Comparison of ENCODE assay signal across 8 cellular contexts in genomic region chr5:173035904-173036707, GRCh38. TPM values are rescaled to one million over a fixed set of nuclear protein-coding genes. Genes with fewer than 3 reads are reported as not detected.
DNase-seq lines count a peak whose midpoint lies in the region; ATAC-seq and TF ChIP-seq lines count a peak whose summit lies in the region.

No MANE protein-coding gene starts in this region.

- ATAC-seq in GM19043 (IDR thresholded peaks at IDR 0.05; ENCODE audit: low read depth, unreplicated experiment) = peak; percentile 60
- ATAC-seq in HG03103 (IDR thresholded peaks at IDR 0.05; ENCODE audit: low read depth, unreplicated experiment) = peak; percentile 30

- H3K27me3 Mint-ChIP-seq in glutamatergic neuron (ENCODE audit: unreplicated experiment) = no peaks in the 10 kb centered on the region
- no peaks in the 10 kb centered on the region for H3K27me3 Mint-ChIP-seq in Caco-2 (ENCODE audit: insufficient read depth, unreplicated experiment)

- peak overlapping the region; percentile 42 for H3K27ac ChIP-seq in AG04450 (ENCODE audit: low read depth, low read length)
- H3K27ac ChIP-seq in ascending aorta = peak overlapping the region; percentile 88 to 93

- H3K9me3 ChIP-seq in AG04450 (ENCODE audit: control insufficient read depth, insufficient read depth, low read length) (peaks cover 7% of the 10 kb centered on the region), ascending aorta (no peaks in the 10 kb centered on the region), Caco-2 (peaks cover 21% of the 10 kb centered on the region)

- TF ChIP-seq CTCF in AG04450 (IDR thresholded peaks at IDR 0.05; ENCODE audit: low read depth, low read length) (no peak), ascending aorta (IDR thresholded peaks at IDR 0.05) (no peak), glutamatergic neuron (IDR thresholded peaks at IDR 0.05; ENCODE audit: partially characterized antibody, unreplicated experiment) (no peak), Caco-2 (IDR thresholded peaks at IDR 0.05; ENCODE audit: insufficient read depth in 1 of 2, low read depth in 1 of 2, low read length in 1 of 2, severe bottlenecking in 1 of 2, unreplicated experiment in 1 of 2) (no peak)

- H3K36me3 Mint-ChIP-seq in glutamatergic neuron (ENCODE audit: unreplicated experiment) (no peaks in the 10 kb centered on the region), Caco-2 (ENCODE audit: insufficient read depth, unreplicated experiment) (peaks cover 60% of the 10 kb centered on the region)

- no peaks in the 10 kb centered on the region for H3K27me3 ChIP-seq in AG04450 (ENCODE audit: control insufficient read depth, insufficient read depth, low read length)
- no peaks in the 10 kb centered on the region for H3K27me3 ChIP-seq in ascending aorta
- H3K27me3 ChIP-seq in Caco-2 (replicated peaks; ENCODE audit: control insufficient read depth, insufficient read depth, low read length) = no peaks in the 10 kb centered on the region

- H3K9me3 Mint-ChIP-seq in glutamatergic neuron (ENCODE audit: unreplicated experiment) (peaks cover 3% of the 10 kb centered on the region), Caco-2 (ENCODE audit: unreplicated experiment) (peaks cover 7% of the 10 kb centered on the region)

- H3K4me3 Mint-ChIP-seq in glutamatergic neuron (ENCODE audit: unreplicated experiment) = no peak overlapping the region
- no peak overlapping the region for H3K4me3 Mint-ChIP-seq in Caco-2 (ENCODE audit: unreplicated experiment)

- no peak overlapping the region for H3K27ac Mint-ChIP-seq in glutamatergic neuron (ENCODE audit: unreplicated experiment)
- no peak overlapping the region for H3K27ac Mint-ChIP-seq in Caco-2 (ENCODE audit: unreplicated experiment)

- no peak overlapping the region for H3K4me3 ChIP-seq in AG04450 (ENCODE audit: low read depth, low read length)
- H3K4me3 ChIP-seq in ascending aorta = peak overlapping the region in 1 of 2 donors; percentile 53
- H3K4me3 ChIP-seq in Caco-2 (ENCODE audit: low read depth, low read length) = no peak overlapping the region

- intact Hi-C loops in ascending aorta (cut with DNase I) = no loop called here
- intact Hi-C loops in Caco-2 (cut with micrococcal nuclease; ENCODE audit: unreplicated experiment) = no loop called here

- DNase-seq in AG04450 (ENCODE audit: low read depth, low spot score) = no peak
- no peak for DNase-seq in ascending aorta (ENCODE audit: low spot score in 2 of 2)
- DNase-seq in stimulated activated CD4-positive, alpha-beta T cell treated with anti-CD3 and anti-CD28 coated beads, Interleukin-4, amount 100 ng/mL, for 48 hours (ENCODE audit: low read depth in 2 of 2) = peak; percentile 10 to 62
- DNase-seq in NCI-H446 treated with DMSO at 0.1 percent for 48 hours (lab: John Stamatoyannopoulos, UW) = no peak
- DNase-seq in glutamatergic neuron = no peak
- DNase-seq in Caco-2 = no peak

- H3K36me3 ChIP-seq in ascending aorta (peaks cover 0 to 6% of the 10 kb centered on the region in 2 donors), Caco-2 (ENCODE audit: control insufficient read depth, insufficient read depth, low read length) (no peaks in the 10 kb centered on the region)

- BruUV-seq in Caco-2 (replicated peaks; lab: Mats Ljungman, UMichigan) = no TSS peak

- no peaks in the 10 kb centered on the region for H3K4me1 Mint-ChIP-seq in glutamatergic neuron (ENCODE audit: low read depth, unreplicated experiment)
- peaks cover 9% of the 10 kb centered on the region for H3K4me1 Mint-ChIP-seq in Caco-2 (ENCODE audit: low read depth, unreplicated experiment)

- H3K4me1 ChIP-seq in ascending aorta = peaks cover 12 to 41% of the 10 kb centered on the region in 2 donors
- peaks cover under 1% of the 10 kb centered on the region; the same call in 1 of the 2 replicates for H3K4me1 ChIP-seq in Caco-2

- CTCF ChIA-PET in AG04450 (lab: Charles Lee) (interaction anchor here (1.1 to 1.5 kb wide), 2 partner anchors 77 to 329 kb away, joined by 3 to 4 read pairs; partner anchors contain the start of gene RPL26L1), Caco-2 (lab: Charles Lee) (no interaction called here)

- POLR2A ChIA-PET in AG04450 (lab: Yijun Ruan, JAX) (no interaction called here), Caco-2 (lab: Charles Lee) (no interaction called here)

RNA-seq across cellular contexts. Expression of gene CREBRF, which starts 20.0 kb away (rescaled TPM):
- polyA plus RNA-seq in AG04450 (2011; rRNA removed) = 15.6 and 20.4 TPM in 2 replicates
- 34.7 and 37.0 TPM in 2 replicates for polyA minus RNA-seq in AG04450 (2011; rRNA and poly(A)+ RNA removed)
- total RNA-seq in ascending aorta (16.3 TPM), glutamatergic neuron (ENCODE audit: unreplicated experiment) (16.6 TPM), Caco-2 (2022) (12.3 and 12.6 TPM in 2 replicates)

RNA-seq across cellular contexts. Expression of gene ATP6V0E1, which starts 52.5 kb away (rescaled TPM):
- 583 and 610 TPM in 2 replicates for polyA plus RNA-seq in AG04450 (2011; rRNA removed)
- 182 and 220 TPM in 2 replicates for polyA minus RNA-seq in AG04450 (2011; rRNA and poly(A)+ RNA removed)
- total RNA-seq in ascending aorta = 62.6 TPM
- 95.3 TPM for total RNA-seq in glutamatergic neuron (ENCODE audit: unreplicated experiment)
- total RNA-seq in Caco-2 (2022) = 205 and 216 TPM in 2 replicates

Comparison
In these comparisons a context has a peak if more than half of its experiments do, and no peak if none do; other contexts are left out.
1. DNase-seq: peak in stimulated activated CD4-positive, alpha-beta T cell treated with anti-CD3 and anti-CD28 coated beads, Interleukin-4, amount 100 ng/mL, for 48 hours (2 of 2); none in AG04450 (single experiment), ascending aorta (0 of 2), NCI-H446 treated with DMSO at 0.1 percent for 48 hours (single experiment), glutamatergic neuron (single experiment) and Caco-2 (0 of 2).